1 cellular context compared by ENCODE assay signal in genomic region chr13:91544723-91545122, GRCh38.
A peak's percentile ranks its signal among the peaks of the same experiment; 100 is the strongest.
TF ChIP-seq lines count a peak whose summit lies in the region.

No MANE protein-coding gene starts in this region.

TF ChIP-seq in H1, 55 proteins besides CTCF, POLR2A, EP300 and RAD21 (continued from another document):
- TF ChIP-seq TEAD4 (IDR thresholded peaks at IDR 0.05; ENCODE audit: low read depth, low read length) = peak; percentile 50; the same call in 1 of the 2 replicates
